Comparison of ENCODE assay signal across 1 cellular context in genomic region chr7:18583305-18583704, GRCh38.
TF ChIP-seq lines count a peak whose summit lies in the region.

No MANE protein-coding gene starts in this region.

TF ChIP-seq in WTC11, 78 proteins besides CTCF, POLR2A, EP300 and RAD21 (continued from another document):
- no peak for TF ChIP-seq ARID4B (CRISPR knock-in tag; IDR thresholded peaks at IDR 0.05; ENCODE audit: borderline replicate concordance)
- TF ChIP-seq ZMAT4 (CRISPR knock-in tag; IDR thresholded peaks at IDR 0.05), result no peak
- no peak for TF ChIP-seq IRF2 (CRISPR knock-in tag; IDR thresholded peaks at IDR 0.05; ENCODE audit: borderline replicate concordance, low read depth)
- TF ChIP-seq JUN (CRISPR knock-in tag; IDR thresholded peaks at IDR 0.05), result no peak
TF ChIP-seq in WTC11: peak in this region for 0.
